8 cellular contexts compared by ENCODE assay signal in the genomic region with DNA sequence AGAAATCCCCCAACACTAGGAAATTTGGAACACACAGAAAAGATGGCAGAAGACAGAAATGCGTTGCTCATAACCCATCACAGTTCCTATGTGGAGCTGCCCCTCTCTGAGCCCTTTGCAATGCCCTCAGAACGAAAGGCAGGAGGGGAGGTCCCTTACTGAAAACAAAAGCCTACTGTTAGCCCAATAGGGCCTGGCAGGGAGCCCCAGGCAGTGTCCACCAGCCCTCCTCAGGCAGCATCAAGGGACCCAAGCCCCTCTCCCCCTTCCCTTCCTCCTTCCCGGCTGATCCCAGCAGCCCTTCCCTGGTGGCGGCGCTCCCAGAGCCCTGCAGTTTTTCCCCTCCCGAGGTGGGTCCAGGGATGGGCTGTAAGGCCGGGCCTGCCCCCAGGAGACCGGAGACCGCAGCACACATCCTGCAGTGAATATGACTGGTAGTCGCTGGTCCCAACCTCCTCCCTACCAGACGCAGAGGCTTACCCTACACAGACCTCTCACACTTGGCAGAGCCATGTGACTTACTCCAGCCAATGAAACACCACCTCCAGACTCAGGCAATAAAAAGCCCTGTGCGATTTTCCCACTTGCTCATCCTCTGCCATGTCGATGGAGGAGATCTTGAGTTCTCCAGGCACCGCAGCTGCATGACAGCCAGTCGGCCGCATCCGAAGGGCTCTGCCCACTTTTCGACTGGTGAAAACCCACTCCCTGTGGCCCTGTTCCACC. TPM values are rescaled to one million over a fixed set of nuclear protein-coding genes. Genes with fewer than 3 reads are reported as not detected.
DNase-seq lines count a peak whose midpoint lies in the region; ATAC-seq and TF ChIP-seq lines count a peak whose summit lies in the region.

No MANE protein-coding gene starts in this region.

- H3K4me1 Mint-ChIP-seq in IgD-negative memory B cell (peaks cover 34 to 50% (median 39%) of the 10 kb centered on the region in 3 donors), nephron progenitor cell (peaks cover 36% of the 10 kb centered on the region)
- peaks cover 71% of the 10 kb centered on the region for H3K4me1 Mint-ChIP-seq in activated naive CD4-positive, alpha-beta T cell treated with anti-CD3 and anti-CD28 coated beads for 36 hours (ENCODE audit: low read depth)

- peak; percentile 62 for ATAC-seq in GM21447 (IDR thresholded peaks at IDR 0.05; ENCODE audit: unreplicated experiment)

- no peaks in the 10 kb centered on the region for H3K36me3 Mint-ChIP-seq in IgD-negative memory B cell
- peaks cover 5% of the 10 kb centered on the region for H3K36me3 Mint-ChIP-seq in activated naive CD4-positive, alpha-beta T cell treated with anti-CD3 and anti-CD28 coated beads for 36 hours (ENCODE audit: low read depth)
- H3K36me3 Mint-ChIP-seq in nephron progenitor cell (ENCODE audit: low read depth): no peaks in the 10 kb centered on the region

- peak; percentile 79 for DNase-seq in GM10266 (ENCODE audit: extremely low spot score)
- peak; percentile 89 for DNase-seq in activated naive CD4-positive, alpha-beta T cell treated with anti-CD3 and anti-CD28 coated beads for 36 hours
- DNase-seq in nephron progenitor cell: no peak
- no peak for DNase-seq in glomerular visceral epithelial cell (ENCODE audit: extremely low spot score)
- no peak for DNase-seq in HPDE6-E6E7 (ENCODE audit: extremely low spot score)
- no peak for DNase-seq in GF-D8 (lab: John Stamatoyannopoulos, UW)

- CTCF ChIA-PET in activated naive CD4-positive, alpha-beta T cell treated with anti-CD3 and anti-CD28 coated beads for 36 hours (lab: Charles Lee): interaction anchor here (1.1 to 4.1 kb wide), 6 partner anchors 10 to 28 kb away, joined by 3 to 32 read pairs (median 8); a partner anchor contains a TSS

- H3K27ac Mint-ChIP-seq in IgD-negative memory B cell: peak overlapping the region; percentile 84 to 91 (median 89)
- peak overlapping the region; percentile 99 for H3K27ac Mint-ChIP-seq in activated naive CD4-positive, alpha-beta T cell treated with anti-CD3 and anti-CD28 coated beads for 36 hours
- H3K27ac Mint-ChIP-seq in nephron progenitor cell: peak overlapping the region; percentile 79

- peak overlapping the region; percentile 73 to 92 (median 84) for H3K4me3 Mint-ChIP-seq in IgD-negative memory B cell
- peak overlapping the region; percentile 85 for H3K4me3 Mint-ChIP-seq in activated naive CD4-positive, alpha-beta T cell treated with anti-CD3 and anti-CD28 coated beads for 36 hours
- H3K4me3 Mint-ChIP-seq in nephron progenitor cell: no peak overlapping the region

- no peaks in the 10 kb centered on the region for H3K9me3 Mint-ChIP-seq in IgD-negative memory B cell
- peaks cover 11% of the 10 kb centered on the region for H3K9me3 Mint-ChIP-seq in activated naive CD4-positive, alpha-beta T cell treated with anti-CD3 and anti-CD28 coated beads for 36 hours
- H3K9me3 Mint-ChIP-seq in nephron progenitor cell: peaks cover 16% of the 10 kb centered on the region

- H3K27me3 Mint-ChIP-seq in IgD-negative memory B cell: no peaks in the 10 kb centered on the region
- no peaks in the 10 kb centered on the region for H3K27me3 Mint-ChIP-seq in activated naive CD4-positive, alpha-beta T cell treated with anti-CD3 and anti-CD28 coated beads for 36 hours (ENCODE audit: low read depth)
- peaks cover 18% of the 10 kb centered on the region for H3K27me3 Mint-ChIP-seq in nephron progenitor cell (ENCODE audit: low read depth, poor library complexity)

- TF ChIP-seq CTCF in GM10266 (IDR thresholded peaks at IDR 0.05; ENCODE audit: control insufficient read depth, insufficient read depth, low read depth, missing control alignments) (peak; percentile 14), nephron progenitor cell (IDR thresholded peaks at IDR 0.05) (no peak)

- intact Hi-C loops in activated naive CD4-positive, alpha-beta T cell treated with anti-CD3 and anti-CD28 coated beads for 36 hours (cut with micrococcal nuclease): loop anchor here (1.0 kb wide), 2 partner anchors 8 to 18 kb away; no protein-coding TSS in a partner anchor

RNA-seq across cellular contexts. Expression of a gene that starts 19.4 kb away (rescaled TPM):
- polyA plus RNA-seq in IgD-negative memory B cell: 55.6 TPM
- 100 to 1,000 TPM; 429 to 463 TPM for total RNA-seq in activated naive CD4-positive, alpha-beta T cell treated with anti-CD3 and anti-CD28 coated beads for 36 hours

RNA-seq across cellular contexts. Expression of a gene that starts 26.3 kb away (rescaled TPM):
- polyA plus RNA-seq in IgD-negative memory B cell: not detected
- total RNA-seq in activated naive CD4-positive, alpha-beta T cell treated with anti-CD3 and anti-CD28 coated beads for 36 hours: 1 to 10 TPM; 2.5 to 2.6 TPM

RNA-seq across cellular contexts. Expression of a gene that starts 44.0 kb away (rescaled TPM):
- 193 TPM for polyA plus RNA-seq in IgD-negative memory B cell
- total RNA-seq in activated naive CD4-positive, alpha-beta T cell treated with anti-CD3 and anti-CD28 coated beads for 36 hours: 10 to 100 TPM; 84.7 to 87.6 TPM

RNA-seq across cellular contexts. Expression of a gene that starts 48.3 kb away (rescaled TPM):
- polyA plus RNA-seq in IgD-negative memory B cell: not detected
- total RNA-seq in activated naive CD4-positive, alpha-beta T cell treated with anti-CD3 and anti-CD28 coated beads for 36 hours: under 1 TPM; 0.52 TPM

Comparison
In these comparisons a context has a peak if more than half of its experiments do, and no peak if none do; other contexts are left out.
1. DNase-seq: peak in GM10266 (single experiment) and activated naive CD4-positive, alpha-beta T cell treated with anti-CD3 and anti-CD28 coated beads for 36 hours (single experiment); none in nephron progenitor cell (single experiment), glomerular visceral epithelial cell (single experiment), HPDE6-E6E7 (single experiment) and GF-D8 (single experiment).
2. Peak in every context shown above with its lines, with median percentiles within 50 percentile points of each other: H3K27ac Mint-ChIP-seq.